ENCODE assay signal across 20 cellular contexts in the genomic region with DNA sequence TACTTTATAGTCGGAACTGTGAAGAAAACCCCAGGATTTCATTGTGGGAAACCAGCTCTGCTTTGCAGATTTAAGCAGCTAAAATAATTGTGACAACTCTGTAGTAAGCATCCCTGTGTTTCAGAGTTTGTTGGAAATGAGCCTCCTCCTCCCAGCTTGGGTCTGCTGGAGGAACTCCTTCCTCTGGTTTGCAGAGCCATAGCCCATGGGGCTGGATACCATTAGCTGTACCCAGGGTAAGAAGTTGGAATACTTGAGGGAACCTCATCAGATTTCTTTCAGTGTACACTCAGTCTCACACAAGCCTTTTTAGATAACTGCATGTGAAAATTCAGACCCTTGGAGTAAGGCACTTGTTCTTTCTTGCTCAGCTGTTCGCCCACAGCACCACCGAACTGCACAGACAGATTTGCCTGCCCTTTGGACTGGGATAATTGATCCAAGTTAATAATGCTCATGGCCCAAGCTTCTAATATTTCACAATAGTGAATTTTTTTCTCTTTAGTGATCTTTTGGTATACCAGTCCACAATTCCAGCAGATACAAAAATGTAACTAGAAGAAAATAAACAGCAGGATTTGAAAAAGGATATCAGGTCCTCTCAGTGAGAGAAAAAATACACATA.
DNase-seq lines count a peak whose midpoint lies in the region; ATAC-seq and TF ChIP-seq lines count a peak whose summit lies in the region.
"Had no signal": no experiment of that assay in that cellular context is flagged by ENCODE, and none has a peak within 500 bp of the region (broad histone marks: within the 10 kb centered on the region; RNA-seq: fewer than 3 reads in every experiment).

No MANE protein-coding gene starts in this region.

- H3K4me3 ChIP-seq in GM23338 (no peak overlapping the region), smooth muscle cell (no peak overlapping the region)

- H3F3A ChIP-seq in GM23338 (replicated peaks; ENCODE audit: low read depth): no peaks in the 10 kb centered on the region
- H3F3A ChIP-seq in smooth muscle cell (ENCODE audit: low read depth): peaks cover 4% of the 10 kb centered on the region

- TF ChIP-seq CTCF in GM23338 (conservative IDR thresholded peaks at IDR 0.05; ENCODE audit: low read depth in 2 of 2) (no peak), smooth muscle cell (IDR thresholded peaks at IDR 0.05; ENCODE audit: borderline replicate concordance, insufficient read depth, poor library complexity, severe bottlenecking) (no peak), endothelial cell (IDR thresholded peaks at IDR 0.05; ENCODE audit: unreplicated experiment) (no peak)

- H3K9me3 ChIP-seq in smooth muscle cell (replicated peaks; ENCODE audit: low read depth): no peaks in the 10 kb centered on the region

- no peaks in the 10 kb centered on the region for H3K36me3 ChIP-seq in GM23338 (ENCODE audit: insufficient read depth)
- no peaks in the 10 kb centered on the region for H3K36me3 ChIP-seq in smooth muscle cell (ENCODE audit: low read depth)

- no peak overlapping the region for H3K9ac ChIP-seq in smooth muscle cell (ENCODE audit: low read depth)

- H3K36me3 Mint-ChIP-seq in GM23338 (ENCODE audit: low read depth) (no peaks in the 10 kb centered on the region), endothelial cell (ENCODE audit: low read depth, unreplicated experiment) (no peaks in the 10 kb centered on the region)

- H3K27me3 Mint-ChIP-seq in GM23338 (ENCODE audit: insufficient read depth, low read depth, poor library complexity) (no peaks in the 10 kb centered on the region), endothelial cell (ENCODE audit: unreplicated experiment) (no peaks in the 10 kb centered on the region)
- H3K27me3 Mint-ChIP-seq: B cell had no signal

- H3K27me3 ChIP-seq in GM23338 (ENCODE audit: insufficient read depth) (no peaks in the 10 kb centered on the region), smooth muscle cell (ENCODE audit: low read depth) (no peaks in the 10 kb centered on the region)

- no peak overlapping the region for H3K4me3 Mint-ChIP-seq in GM23338
- no peak overlapping the region for H3K4me3 Mint-ChIP-seq in endothelial cell (ENCODE audit: unreplicated experiment)
- H3K4me3 Mint-ChIP-seq: B cell had no signal

- H3K4me1 Mint-ChIP-seq in GM23338 (no peaks in the 10 kb centered on the region), endothelial cell (ENCODE audit: unreplicated experiment) (no peaks in the 10 kb centered on the region)
- H3K4me1 Mint-ChIP-seq: B cell had no signal

- H2AFZ ChIP-seq in GM23338: peak overlapping the region; percentile 39; the same call in 1 of the 2 replicates
- H2AFZ ChIP-seq in smooth muscle cell (ENCODE audit: low read depth): peak overlapping the region; percentile 60

- H3K27ac ChIP-seq in GM23338 (ENCODE audit: low read depth) (no peak overlapping the region), smooth muscle cell (ENCODE audit: low read depth) (peak overlapping the region; percentile 50)

- no peak for DNase-seq in GM23338 (ENCODE audit: low spot score)
- peak; percentile 2 for DNase-seq in fibroblast of gingiva (ENCODE audit: low read depth)
- DNase-seq in mucosa of gallbladder (ENCODE audit: low spot score): peak; percentile 29
- DNase-seq in smooth muscle cell (lab: John Stamatoyannopoulos, UW; ENCODE audit: unreplicated experiment): no peak
- DNase-seq in endothelial cell (ENCODE audit: low spot score): no peak
- no peak for DNase-seq in NCI-H2081 treated with DMSO at 0.1 percent for 48 hours (lab: John Stamatoyannopoulos, UW)
- DNase-seq: ACHN, DMS79 treated with DMSO at 0.1 percent for 48 hours, MM.1S, NCI-H1105, NCI-H2081, NCI-H510A, NCI-H774, OCI-M1, RPMI8226, SHP77 treated with DMSO at 0.1 percent for 48 hours had no signal

- H3K9me3 Mint-ChIP-seq in GM23338 (no peaks in the 10 kb centered on the region), endothelial cell (ENCODE audit: unreplicated experiment) (no peaks in the 10 kb centered on the region)

- no peaks in the 10 kb centered on the region for H3K9me2 ChIP-seq in GM23338 (ENCODE audit: insufficient read depth)

- WGBS in smooth muscle cell (ENCODE audit: low lambda C conversion rate): 82% methylated on average over 3 of the region's 3 CpGs

- H3K27ac Mint-ChIP-seq in GM23338 (no peak overlapping the region), endothelial cell (ENCODE audit: unreplicated experiment) (no peak overlapping the region)
- H3K27ac Mint-ChIP-seq: B cell had no signal

- H3K4me2 ChIP-seq in GM23338 (no peak overlapping the region), smooth muscle cell (no peak overlapping the region)

- no peaks in the 10 kb centered on the region for H3K4me1 ChIP-seq in GM23338 (ENCODE audit: insufficient read depth)
- peaks cover 10% of the 10 kb centered on the region for H3K4me1 ChIP-seq in smooth muscle cell (ENCODE audit: low read depth)

- H3K79me2 ChIP-seq in GM23338 (replicated peaks; ENCODE audit: insufficient read depth) (no peaks in the 10 kb centered on the region), smooth muscle cell (ENCODE audit: low read depth) (no peaks in the 10 kb centered on the region)

- H4K20me1 ChIP-seq in GM23338 (replicated peaks; ENCODE audit: insufficient read depth) (no peaks in the 10 kb centered on the region), smooth muscle cell (ENCODE audit: low read depth) (no peaks in the 10 kb centered on the region)

- ATAC-seq in GM23338 (no peak), HG02642 (IDR thresholded peaks at IDR 0.05; ENCODE audit: poor library complexity, unreplicated experiment) (no peak), HG03439 (IDR thresholded peaks at IDR 0.05; ENCODE audit: unreplicated experiment) (no peak)
- ATAC-seq: SK-N-SH treated with all-trans-retinoic acid at 6 μM for 48 hours had no signal

TF ChIP-seq in GM23338, 12 proteins besides CTCF, POLR2A, EP300 and RAD21:
- TF ChIP-seq NANOG (IDR thresholded peaks at IDR 0.05; ENCODE audit: borderline replicate concordance): no peak
- TF ChIP-seq STAT1 (IDR thresholded peaks at IDR 0.05; ENCODE audit: unreplicated experiment): no peak
- no peak for TF ChIP-seq EZH2 (IDR thresholded peaks at IDR 0.05; ENCODE audit: low read depth, unreplicated experiment)
- TF ChIP-seq, protein P1, sequence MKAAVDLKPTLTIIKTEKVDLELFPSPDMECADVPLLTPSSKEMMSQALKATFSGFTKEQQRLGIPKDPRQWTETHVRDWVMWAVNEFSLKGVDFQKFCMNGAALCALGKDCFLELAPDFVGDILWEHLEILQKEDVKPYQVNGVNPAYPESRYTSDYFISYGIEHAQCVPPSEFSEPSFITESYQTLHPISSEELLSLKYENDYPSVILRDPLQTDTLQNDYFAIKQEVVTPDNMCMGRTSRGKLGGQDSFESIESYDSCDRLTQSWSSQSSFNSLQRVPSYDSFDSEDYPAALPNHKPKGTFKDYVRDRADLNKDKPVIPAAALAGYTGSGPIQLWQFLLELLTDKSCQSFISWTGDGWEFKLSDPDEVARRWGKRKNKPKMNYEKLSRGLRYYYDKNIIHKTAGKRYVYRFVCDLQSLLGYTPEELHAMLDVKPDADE (IDR thresholded peaks at IDR 0.05): no peak

Comparison
In these comparisons a context has a peak if more than half of its experiments do, and no peak if none do; other contexts are left out.
1. DNase-seq: peak in fibroblast of gingiva (single experiment) and mucosa of gallbladder (single experiment); none in GM23338 (single experiment), smooth muscle cell (single experiment), endothelial cell (single experiment) and NCI-H2081 treated with DMSO at 0.1 percent for 48 hours (single experiment).